Comparison of ENCODE assay signal across 12 cellular contexts in the genomic region with DNA sequence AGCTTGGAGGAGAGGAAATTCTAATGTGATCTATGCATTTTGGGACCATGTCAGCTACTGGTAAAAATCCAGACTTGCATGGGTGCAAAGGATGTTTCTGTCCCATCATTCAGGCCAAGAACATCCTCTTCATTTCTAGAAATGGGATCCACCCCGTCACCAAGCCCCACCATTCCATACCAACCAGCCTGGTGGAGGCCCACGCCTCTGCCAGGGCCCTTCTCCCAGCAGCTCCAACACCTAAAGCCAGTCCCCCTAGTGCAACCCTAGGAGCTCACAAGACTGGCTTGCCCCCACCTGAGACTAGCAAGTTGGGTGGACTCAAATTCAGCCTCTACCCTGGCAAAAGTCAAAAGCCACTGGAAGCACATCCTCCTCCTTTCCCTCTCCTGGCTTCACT. TPM values are rescaled to one million over a fixed set of nuclear protein-coding genes. Genes with fewer than 3 reads are reported as not detected.
DNase-seq lines count a peak whose midpoint lies in the region; ATAC-seq and TF ChIP-seq lines count a peak whose summit lies in the region.
"Had no signal": no experiment of that assay in that cellular context is flagged by ENCODE, and none has a peak within 500 bp of the region (broad histone marks: within the 10 kb centered on the region; RNA-seq: fewer than 3 reads in every experiment).

No MANE protein-coding gene starts in this region.

- POLR2A ChIA-PET in SK-N-SH (lab: Yijun Ruan, JAX) = interaction anchor here (1.0 kb wide), 1 partner anchor 368 kb away, joined by 4 read pairs; no protein-coding TSS in a partner anchor

- H4K20me1 ChIP-seq in SK-N-SH (ENCODE audit: insufficient read depth) = peaks cover 56% of the 10 kb centered on the region

- no peak for TF ChIP-seq EP300 in SK-N-SH (IDR thresholded peaks at IDR 0.05; ENCODE audit: borderline replicate concordance in 1 of 2, low read depth in 1 of 2, low read length in 1 of 2)
- TF ChIP-seq EP300 in tibial nerve (IDR thresholded peaks at IDR 0.05) = no peak

- H3K27me3 ChIP-seq in SK-N-SH (ENCODE audit: insufficient read depth) (no peaks in the 10 kb centered on the region), brain microvascular endothelial cell (replicated peaks) (no peaks in the 10 kb centered on the region), kidney epithelial cell (ENCODE audit: control insufficient read depth, insufficient read depth, low read length) (no peaks in the 10 kb centered on the region), tibial nerve (no peaks in the 10 kb centered on the region)
- peaks cover 29% of the 10 kb centered on the region for H3K27me3 ChIP-seq in effector memory CD4-positive, alpha-beta T cell (replicated peaks; ENCODE audit: control insufficient read depth, insufficient read depth, low read length, poor library complexity, severe bottlenecking)

- H3K9me2 ChIP-seq in SK-N-SH = no peaks in the 10 kb centered on the region

- TF ChIP-seq RAD21 in SK-N-SH (IDR thresholded peaks at IDR 0.05; ENCODE audit: low read length) = no peak

- H3K4me2 ChIP-seq in SK-N-SH = peak overlapping the region; percentile 88

- whole genome bisulfite sequencing in SK-N-SH (ENCODE audit: low lambda C conversion rate) = 89% methylated on average over 2 of the region's 2 CpGs
- 58 to 72% methylated on average over 2 of the region's 2 CpGs for WGBS in tibial nerve, 2 donors

- H3K4me1 ChIP-seq in SK-N-SH (ENCODE audit: control insufficient read depth in 1 of 2, insufficient read depth in 2 of 2, low read depth in 1 of 2, low read length in 1 of 2) (peaks cover 15 to 30% of the 10 kb centered on the region in 2 experiments), tibial nerve (peaks cover 0 to 61% (median 29%) of the 10 kb centered on the region in 4 donors)
- peaks cover 3% of the 10 kb centered on the region for H3K4me1 ChIP-seq in effector memory CD4-positive, alpha-beta T cell (ENCODE audit: control insufficient read depth, insufficient read depth, low read length, poor library complexity, severe bottlenecking)

- CTCF ChIA-PET in SK-N-SH (lab: Yijun Ruan, JAX) = interaction anchor here (1.0 to 1.5 kb wide), 4 partner anchors 73 to 134 kb away, joined by 3 to 4 read pairs (median 3); no protein-coding TSS in a partner anchor

- no peaks in the 10 kb centered on the region for H3K9me3 ChIP-seq in SK-N-SH
- H3K9me3 ChIP-seq in tibial nerve = no peaks in the 10 kb centered on the region
- H3K9me3 ChIP-seq in effector memory CD4-positive, alpha-beta T cell (ENCODE audit: control insufficient read depth, low read length) = no peaks in the 10 kb centered on the region

- H3K27ac ChIP-seq in SK-N-SH (ENCODE audit: low read depth in 2 of 2, low read length in 1 of 2) (no peak overlapping the region), brain microvascular endothelial cell (no peak overlapping the region), tibial nerve (no peak overlapping the region)
- no peak overlapping the region for H3K27ac ChIP-seq in effector memory CD4-positive, alpha-beta T cell (ENCODE audit: insufficient read depth, low read length, poor library complexity, severe bottlenecking)

- no peak overlapping the region for H2AFZ ChIP-seq in SK-N-SH (ENCODE audit: low read depth)

- ATAC-seq in SK-N-SH treated with all-trans-retinoic acid at 6 μM for 48 hours (no peak), GM21526 (IDR thresholded peaks at IDR 0.05; ENCODE audit: low FRiP score, unreplicated experiment) (no peak), HG02678 (IDR thresholded peaks at IDR 0.05; ENCODE audit: unreplicated experiment) (no peak)

- H3K9ac ChIP-seq in SK-N-SH = peak overlapping the region; percentile 96; the same call in 1 of the 2 replicates

- H3K36me3 ChIP-seq in SK-N-SH (replicated peaks in 1 of 2; ENCODE audit: control insufficient read depth in 1 of 2, insufficient read depth in 2 of 2, low read length in 1 of 2) = peaks cover 0 to 10% of the 10 kb centered on the region in 2 experiments
- H3K36me3 ChIP-seq in brain microvascular endothelial cell (replicated peaks) = no peaks in the 10 kb centered on the region
- no peaks in the 10 kb centered on the region for H3K36me3 ChIP-seq in kidney epithelial cell (ENCODE audit: control insufficient read depth, insufficient read depth, low read length)
- no peaks in the 10 kb centered on the region for H3K36me3 ChIP-seq in tibial nerve
- H3K36me3 ChIP-seq in effector memory CD4-positive, alpha-beta T cell (ENCODE audit: control insufficient read depth, insufficient read depth, low read length) = no peaks in the 10 kb centered on the region

- DNase-seq in SK-N-SH = peak; percentile 14
- DNase-seq in brain microvascular endothelial cell = no peak
- DNase-seq in kidney epithelial cell (ENCODE audit: low read depth) = no peak
- no peak for DNase-seq in tibial nerve (ENCODE audit: low spot score in 2 of 2)
- no peak for DNase-seq in effector memory CD4-positive, alpha-beta T cell
- DNase-seq: ACHN; activated CD4-positive, alpha-beta memory T cell treated with anti-CD3 and anti-CD28 coated beads for 36 hours; Kasumi-1 had no signal

- peaks cover 64% of the 10 kb centered on the region for H3K79me2 ChIP-seq in SK-N-SH (ENCODE audit: insufficient read depth)

- in situ Hi-C loops in brain microvascular endothelial cell (cut with HindIII; ENCODE audit: low pct_ligation_motif_present, low sequenced_read_pairs) = no loop called here

- TF ChIP-seq POLR2A in tibial nerve (IDR thresholded peaks at IDR 0.05) = no peak

- H3K4me3 ChIP-seq in SK-N-SH (ENCODE audit: low read depth in 2 of 2, low read length in 1 of 2) (peak overlapping the region; percentile 66 to 90), brain microvascular endothelial cell (ENCODE audit: low read depth, low read length) (peak overlapping the region; percentile 74), kidney epithelial cell (ENCODE audit: low read depth, low read length) (peak overlapping the region; percentile 1), tibial nerve (peak overlapping the region in 3 of 4 donors; percentile 30 to 83 (median 58))
- no peak overlapping the region for H3K4me3 ChIP-seq in effector memory CD4-positive, alpha-beta T cell (ENCODE audit: insufficient read depth, low read depth, low read length, poor library complexity, severe bottlenecking)

- peaks cover 9% of the 10 kb centered on the region for H3F3A ChIP-seq in SK-N-SH (replicated peaks; ENCODE audit: insufficient read depth)

- TF ChIP-seq CTCF in SK-N-SH (IDR thresholded peaks at IDR 0.05) = no peak
- TF ChIP-seq CTCF in brain microvascular endothelial cell (IDR thresholded peaks at IDR 0.05; ENCODE audit: low read depth, low read length, missing control alignments) = no peak
- TF ChIP-seq CTCF in kidney epithelial cell (IDR thresholded peaks at IDR 0.05; ENCODE audit: insufficient read depth, low read length, poor library complexity, severe bottlenecking) = no peak
- TF ChIP-seq CTCF in tibial nerve (IDR thresholded peaks at IDR 0.05) = no peak

TF ChIP-seq in SK-N-SH, 30 proteins besides CTCF, POLR2A, EP300 and RAD21 (continues in another document):
- TF ChIP-seq FOXM1 (IDR thresholded peaks at IDR 0.05; ENCODE audit: low read depth) = no peak
- TF ChIP-seq, protein P1, sequence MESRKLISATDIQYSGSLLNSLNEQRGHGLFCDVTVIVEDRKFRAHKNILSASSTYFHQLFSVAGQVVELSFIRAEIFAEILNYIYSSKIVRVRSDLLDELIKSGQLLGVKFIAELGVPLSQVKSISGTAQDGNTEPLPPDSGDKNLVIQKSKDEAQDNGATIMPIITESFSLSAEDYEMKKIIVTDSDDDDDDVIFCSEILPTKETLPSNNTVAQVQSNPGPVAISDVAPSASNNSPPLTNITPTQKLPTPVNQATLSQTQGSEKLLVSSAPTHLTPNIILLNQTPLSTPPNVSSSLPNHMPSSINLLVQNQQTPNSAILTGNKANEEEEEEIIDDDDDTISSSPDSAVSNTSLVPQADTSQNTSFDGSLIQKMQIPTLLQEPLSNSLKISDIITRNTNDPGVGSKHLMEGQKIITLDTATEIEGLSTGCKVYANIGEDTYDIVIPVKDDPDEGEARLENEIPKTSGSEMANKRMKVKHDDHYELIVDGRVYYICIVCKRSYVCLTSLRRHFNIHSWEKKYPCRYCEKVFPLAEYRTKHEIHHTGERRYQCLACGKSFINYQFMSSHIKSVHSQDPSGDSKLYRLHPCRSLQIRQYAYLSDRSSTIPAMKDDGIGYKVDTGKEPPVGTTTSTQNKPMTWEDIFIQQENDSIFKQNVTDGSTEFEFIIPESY (IDR thresholded peaks at IDR 0.05; ENCODE audit: borderline replicate concordance, low read depth) = no peak
- no peak for TF ChIP-seq JUND (IDR thresholded peaks at IDR 0.05)
- no peak for TF ChIP-seq GABPA (IDR thresholded peaks at IDR 0.05; ENCODE audit: low read depth)
- TF ChIP-seq MEF2A (IDR thresholded peaks at IDR 0.05; ENCODE audit: borderline replicate concordance, low read depth) = no peak

TF ChIP-seq in SK-N-SH treated with all-trans-retinoic acid at 6 μM for 48 hours, 23 proteins besides CTCF, POLR2A, EP300 and RAD21:
- no peak for TF ChIP-seq ZNF565 (CRISPR knock-in tag; conservative IDR thresholded peaks at IDR 0.05; ENCODE audit: low read depth)
- TF ChIP-seq RARB (CRISPR knock-in tag; IDR thresholded peaks at IDR 0.05) = no peak
- TF ChIP-seq, protein P2, sequence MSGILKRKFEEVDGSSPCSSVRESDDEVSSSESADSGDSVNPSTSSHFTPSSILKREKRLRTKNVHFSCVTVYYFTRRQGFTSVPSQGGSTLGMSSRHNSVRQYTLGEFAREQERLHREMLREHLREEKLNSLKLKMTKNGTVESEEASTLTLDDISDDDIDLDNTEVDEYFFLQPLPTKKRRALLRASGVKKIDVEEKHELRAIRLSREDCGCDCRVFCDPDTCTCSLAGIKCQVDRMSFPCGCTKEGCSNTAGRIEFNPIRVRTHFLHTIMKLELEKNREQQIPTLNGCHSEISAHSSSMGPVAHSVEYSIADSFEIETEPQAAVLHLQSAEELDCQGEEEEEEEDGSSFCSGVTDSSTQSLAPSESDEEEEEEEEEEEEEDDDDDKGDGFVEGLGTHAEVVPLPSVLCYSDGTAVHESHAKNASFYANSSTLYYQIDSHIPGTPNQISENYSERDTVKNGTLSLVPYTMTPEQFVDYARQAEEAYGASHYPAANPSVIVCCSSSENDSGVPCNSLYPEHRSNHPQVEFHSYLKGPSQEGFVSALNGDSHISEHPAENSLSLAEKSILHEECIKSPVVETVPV (CRISPR knock-in tag; IDR thresholded peaks at IDR 0.05) = no peak
TF ChIP-seq in SK-N-SH treated with all-trans-retinoic acid at 6 μM for 48 hours: peak in this region for 0.

RNA-seq across cellular contexts. Expression of a gene that starts 1.9 kb away (rescaled TPM):
- polyA plus RNA-seq in SK-N-SH (2012; rRNA removed) = 16.8 and 19.0 TPM in 2 replicates
- polyA plus RNA-seq in SK-N-SH (2012; cell fraction: cytosol; rRNA removed) = 7.6 and 11.5 TPM in 2 replicates
- polyA plus RNA-seq in SK-N-SH (2012; cell fraction: nucleus; rRNA removed) = 42.4 and 42.7 TPM in 2 replicates
- 26.4 and 29.2 TPM in 2 replicates for total RNA-seq in kidney epithelial cell
- total RNA-seq in tibial nerve = 10 to 100 TPM; 41.3 to 58.4 (median 46.8) TPM

RNA-seq across cellular contexts. Expression of a gene that starts 55.9 kb away (rescaled TPM):
- polyA plus RNA-seq in SK-N-SH (2012; rRNA removed) = not detected in 2 replicates
- not detected in 2 replicates for polyA plus RNA-seq in SK-N-SH (2012; cell fraction: cytosol; rRNA removed)
- not detected in 2 replicates for polyA plus RNA-seq in SK-N-SH (2012; cell fraction: nucleus; rRNA removed)
- total RNA-seq in kidney epithelial cell = not detected in 2 replicates
- not detected for total RNA-seq in tibial nerve
- total RNA-seq: activated CD4-positive, alpha-beta memory T cell treated with anti-CD3 and anti-CD28 coated beads for 36 hours; mucosa of gallbladder had no signal
